Comparison of ENCODE assay signal across 15 cellular contexts in genomic region chrX:107576841-107577240, GRCh38. TPM values are rescaled to one million over a fixed set of nuclear protein-coding genes. Genes with fewer than 3 reads are reported as not detected.
DNase-seq lines count a peak whose midpoint lies in the region; ATAC-seq lines count a peak whose summit lies in the region.
"Had no signal": no experiment of that assay in that cellular context is flagged by ENCODE, and none has a peak within 500 bp of the region (broad histone marks: within the 10 kb centered on the region; RNA-seq: fewer than 3 reads in every experiment).

No MANE protein-coding gene starts in this region.

- peak; percentile 79 for ATAC-seq in GM21619 (IDR thresholded peaks at IDR 0.05; ENCODE audit: unreplicated experiment)
- peak; percentile 70 for ATAC-seq in HG03354 (IDR thresholded peaks at IDR 0.05; ENCODE audit: poor library complexity, severe bottlenecking, unreplicated experiment)
- ATAC-seq: stimulated activated naive B cell treated with anti-CD40 and anti-IgM and Interleukin-4, amounts not matched to agents 10 μg/mL and 1 μg/mL and 100 μg/mL, for 72 hours had no signal

- peak; percentile 7 for DNase-seq in stimulated activated CD4-positive, alpha-beta T cell treated with anti-CD3 and anti-CD28 coated beads, Interleukin-15, amount 100 ng/mL, for 24 hours
- DNase-seq in stimulated activated CD4-positive, alpha-beta T cell treated with anti-CD3 and anti-CD28 coated beads, Interleukin-4, amount 100 ng/mL, for 1 hour, result no peak
- DNase-seq in KG1 (lab: John Stamatoyannopoulos, UW) (no peak), retina (no peak), cardiac septum (ENCODE audit: low spot score) (no peak), DMS153 treated with DMSO at 0.1 percent for 48 hours (lab: John Stamatoyannopoulos, UW; ENCODE audit: unreplicated experiment) (no peak)
- DNase-seq: aorta; DMS153; NCI-H1436; NCI-H526 treated with DMSO at 0.1 percent for 48 hours; nephron progenitor cell; stimulated activated CD4-positive, alpha-beta T cell treated with anti-CD3 and anti-CD28 coated beads, Interleukin-2, amount 100 ng/mL, for 48 hours; stimulated activated naive B cell treated with anti-CD40 and anti-IgM and Interleukin-4, amounts not matched to agents 10 μg/mL and 1 μg/mL and 100 μg/mL, for 72 hours had no signal

- intact Hi-C loops in cardiac septum (cut with DNase I), result no loop called here

RNA-seq across cellular contexts. Expression of gene PRPS1, which starts 51.5 kb away (rescaled TPM):
- 22.7 TPM for total RNA-seq in cardiac septum
